ENCODE assay signal across 15 cellular contexts in genomic region chr4:82715731-82716617, GRCh38.
A peak's percentile ranks its signal among the peaks of the same experiment; 100 is the strongest.
DNase-seq lines count a peak whose midpoint lies in the region; ATAC-seq and TF ChIP-seq lines count a peak whose summit lies in the region.
"Had no signal": no experiment of that assay in that cellular context is flagged by ENCODE, and none has a peak within 500 bp of the region (broad histone marks: within the 10 kb centered on the region; RNA-seq: fewer than 3 reads in every experiment).

No MANE protein-coding gene starts in this region.

- no peak overlapping the region for H3K4me3 ChIP-seq in epithelial cell of esophagus (ENCODE audit: low read length)
- H3K4me3 ChIP-seq: cardiac muscle cell, tibial nerve had no signal

- no peak for ATAC-seq in HG03354 (IDR thresholded peaks at IDR 0.05; ENCODE audit: poor library complexity, severe bottlenecking, unreplicated experiment)

- TF ChIP-seq CTCF in epithelial cell of esophagus (IDR thresholded peaks at IDR 0.05; ENCODE audit: insufficient read depth, low read depth, low read length, missing control alignments) = no peak

- DNase-seq in AG20443 (ENCODE audit: low spot score) (peak; percentile 76), LHCN-M2 (ENCODE audit: low read depth) (peak; percentile 57), epithelial cell of esophagus (ENCODE audit: low read depth) (peak; percentile 87), non-pigmented ciliary epithelial cell (ENCODE audit: low read depth) (peak; percentile 40), DMS79 (lab: John Stamatoyannopoulos, UW) (no peak), SW480 (ENCODE audit: low spot score) (no peak), superior temporal gyrus (ENCODE audit: extremely low spot score) (no peak)
- DNase-seq: activated T-cell treated with anti-CD3 and anti-CD28 coated beads for 4 hours; CD4-positive, alpha-beta T cell; H7; NCI-H524; SHP77 treated with DMSO at 0.1 percent for 48 hours had no signal

Comparison
In these comparisons a context has a peak if more than half of its experiments do, and no peak if none do; other contexts are left out.
1. DNase-seq: peak in AG20443 (single experiment), LHCN-M2 (single experiment), epithelial cell of esophagus (single experiment) and non-pigmented ciliary epithelial cell (single experiment); none in DMS79 (single experiment), SW480 (single experiment) and superior temporal gyrus (single experiment).